13 cellular contexts compared by ENCODE assay signal in genomic region chr17:11885051-11885450, GRCh38.
DNase-seq lines count a peak whose midpoint lies in the region; ATAC-seq and TF ChIP-seq lines count a peak whose summit lies in the region.
"Had no signal": no experiment of that assay in that cellular context is flagged by ENCODE, and none has a peak within 500 bp of the region (broad histone marks: within the 10 kb centered on the region; RNA-seq: fewer than 3 reads in every experiment).

No MANE protein-coding gene starts in this region.

- intact Hi-C loops in gastrocnemius medialis (cut with DNase I; ENCODE audit: low total_unique reads), result no loop called here

- ATAC-seq in gastrocnemius medialis, result no peak

- no peaks in the 10 kb centered on the region for H3K27me3 ChIP-seq in hepatocyte
- H3K27me3 ChIP-seq in gastrocnemius medialis, result no peaks in the 10 kb centered on the region
- H3K27me3 ChIP-seq: BLaER1 had no signal

- no peak for TF ChIP-seq POLR2A in gastrocnemius medialis (IDR thresholded peaks at IDR 0.05)

- 80% methylated on average over 2 of the region's 2 CpGs for WGBS in hepatocyte (ENCODE audit: low lambda C conversion rate, missing lambda C conversion rate)

- H3K9me3 ChIP-seq in hepatocyte (ENCODE audit: low read depth) (no peaks in the 10 kb centered on the region), gastrocnemius medialis (no peaks in the 10 kb centered on the region)
- H3K9me3 ChIP-seq: BLaER1, HAP-1 had no signal

- in situ Hi-C loops in gastrocnemius medialis (cut with MboI; ENCODE audit: low sequenced_read_pairs in 4 of 4), result no loop called here

- H3K79me2 ChIP-seq in hepatocyte, result no peaks in the 10 kb centered on the region

- H3K4me3 ChIP-seq in hepatocyte (no peak overlapping the region), gastrocnemius medialis (no peak overlapping the region)
- H3K4me3 ChIP-seq: BLaER1, HAP-1 had no signal

- H3K4me2 ChIP-seq in hepatocyte, result no peak overlapping the region
- H3K4me2 ChIP-seq: BLaER1 had no signal

- no peaks in the 10 kb centered on the region for H4K20me1 ChIP-seq in hepatocyte (ENCODE audit: insufficient read depth, poor library complexity, severe bottlenecking)
- H4K20me1 ChIP-seq: BLaER1 had no signal

- no peaks in the 10 kb centered on the region for H3K4me1 ChIP-seq in hepatocyte (ENCODE audit: insufficient read depth)
- no peaks in the 10 kb centered on the region for H3K4me1 ChIP-seq in gastrocnemius medialis
- H3K4me1 ChIP-seq: BLaER1, HAP-1 had no signal

- DNase-seq in caudate nucleus (lab: John Stamatoyannopoulos, UW) (peak in 1 of 61 donors; percentile 28), hepatocyte (ENCODE audit: low spot score) (no peak), gastrocnemius medialis (peak; percentile 7 to 22), DMS53 (lab: John Stamatoyannopoulos, UW) (no peak), HK-2 (ENCODE audit: unreplicated experiment) (no peak)
- DNase-seq in activated CD8-positive, alpha-beta memory T cell treated with anti-CD3 and anti-CD28 coated beads for 24 hours, result no peak
- DNase-seq: AML-193; CD4-positive, alpha-beta memory T cell; DMS153; DMS79 treated with DMSO at 0.1 percent for 48 hours; GF-D8 had no signal

- no peak overlapping the region for H2AFZ ChIP-seq in hepatocyte

- no peaks in the 10 kb centered on the region for H3K9me2 ChIP-seq in hepatocyte (replicated peaks; ENCODE audit: insufficient read depth)

- H3K27ac ChIP-seq in caudate nucleus (ENCODE audit: low read depth, low read length) (peak overlapping the region; percentile 20), hepatocyte (peak overlapping the region; percentile 47), gastrocnemius medialis (no peak overlapping the region)
- H3K27ac ChIP-seq: BLaER1 had no signal

- no peaks in the 10 kb centered on the region for H3K36me3 ChIP-seq in hepatocyte (replicated peaks; ENCODE audit: insufficient read depth, low read depth)
- H3K36me3 ChIP-seq in gastrocnemius medialis, result no peaks in the 10 kb centered on the region
- H3K36me3 ChIP-seq: BLaER1, HAP-1 had no signal

- TF ChIP-seq CTCF in hepatocyte (IDR thresholded peaks at IDR 0.05; ENCODE audit: poor library complexity) (no peak), gastrocnemius medialis (IDR thresholded peaks at IDR 0.05 in 4 of 5, conservative IDR thresholded peaks at IDR 0.05 in 1 of 5) (no peak)

Comparison
In these comparisons a context has a peak if more than half of its experiments do, and no peak if none do; other contexts are left out.
1. DNase-seq: peak in gastrocnemius medialis (2 of 2); none in hepatocyte (single experiment), DMS53 (single experiment), HK-2 (single experiment) and activated CD8-positive, alpha-beta memory T cell treated with anti-CD3 and anti-CD28 coated beads for 24 hours (single experiment).
2. H3K27ac ChIP-seq: peak in caudate nucleus (single experiment) and hepatocyte (single experiment); none in gastrocnemius medialis (0 of 4).